Comparison of ENCODE assay signal across 11 cellular contexts in genomic region chr11:83054904-83055380, GRCh38. TPM values are rescaled to one million over a fixed set of nuclear protein-coding genes. Genes with fewer than 3 reads are reported as not detected.
A peak's percentile ranks its signal among the peaks of the same experiment; 100 is the strongest.
DNase-seq lines count a peak whose midpoint lies in the region; ATAC-seq and TF ChIP-seq lines count a peak whose summit lies in the region.
"Had no signal": no experiment of that assay in that cellular context is flagged by ENCODE, and none has a peak within 500 bp of the region (broad histone marks: within the 10 kb centered on the region; RNA-seq: fewer than 3 reads in every experiment).

No MANE protein-coding gene starts in this region.

- H3K9me3 Mint-ChIP-seq in stimulated activated naive CD8-positive, alpha-beta T cell treated with anti-CD3 and anti-CD28 coated beads, Interleukin-15, Interleukin-2, amounts not matched to agents 100 ng/mL and 50 ng/mL, for 24 hours = peaks cover 7% of the 10 kb centered on the region

- no peak for TF ChIP-seq CTCF in SU-DHL-6 (IDR thresholded peaks at IDR 0.05; ENCODE audit: insufficient read depth, low read length, poor library complexity, severe bottlenecking)
- TF ChIP-seq CTCF in omental fat pad (IDR thresholded peaks at IDR 0.05) = no peak

- ATAC-seq in stimulated activated naive CD8-positive, alpha-beta T cell treated with anti-CD3 and anti-CD28 coated beads, Interleukin-15, Interleukin-2, amounts not matched to agents 100 U/mL and 50 U/mL, for 24 hours = no peak
- peak; percentile 48 for ATAC-seq in HG03521 (IDR thresholded peaks at IDR 0.05; ENCODE audit: unreplicated experiment)
- no peak for ATAC-seq in omental fat pad (ENCODE audit: low FRiP score)

- H3K9me2 ChIP-seq in SU-DHL-6 (replicated peaks; ENCODE audit: insufficient read depth, low read length) = no peaks in the 10 kb centered on the region

- H3K36me3 Mint-ChIP-seq in stimulated activated naive CD8-positive, alpha-beta T cell treated with anti-CD3 and anti-CD28 coated beads, Interleukin-15, Interleukin-2, amounts not matched to agents 100 ng/mL and 50 ng/mL, for 24 hours (ENCODE audit: low read depth) = peaks cover 52% of the 10 kb centered on the region

- peaks cover 85% of the 10 kb centered on the region for H3K4me1 Mint-ChIP-seq in stimulated activated naive CD8-positive, alpha-beta T cell treated with anti-CD3 and anti-CD28 coated beads, Interleukin-15, Interleukin-2, amounts not matched to agents 100 ng/mL and 50 ng/mL, for 24 hours (ENCODE audit: low read depth)

- H3K79me2 ChIP-seq in SU-DHL-6 (ENCODE audit: insufficient read depth, low read length) = peaks cover 100% of the 10 kb centered on the region

- peak overlapping the region; percentile 42 for H3K4me2 ChIP-seq in SU-DHL-6 (ENCODE audit: low read depth, low read length, poor library complexity, severe bottlenecking)

- DNase-seq in stimulated activated naive CD8-positive, alpha-beta T cell treated with anti-CD3 and anti-CD28 coated beads, Interleukin-15, Interleukin-2, amounts not matched to agents 100 U/mL and 50 U/mL, for 24 hours = no peak
- DNase-seq in omental fat pad (ENCODE audit: low spot score) = no peak
- DNase-seq in midbrain (lab: John Stamatoyannopoulos, UW) = no peak
- DNase-seq in stimulated activated CD8-positive, alpha-beta memory T cell treated with anti-CD3 and anti-CD28 coated beads, Interleukin-4, amount 100 ng/mL, for 48 hours = no peak
- DNase-seq in effector CD8-positive, alpha-beta T cell (lab: John Stamatoyannopoulos, UW) = no peak
- DNase-seq: ovary; stimulated activated naive CD4-positive, alpha-beta T cell had no signal

- no peaks in the 10 kb centered on the region for H4K20me1 ChIP-seq in SU-DHL-6 (ENCODE audit: low read depth, low read length)

- peak overlapping the region; percentile 7 for H3K4me3 ChIP-seq in SU-DHL-6 (ENCODE audit: insufficient read depth, low read length, poor library complexity, severe bottlenecking)
- H3K4me3 ChIP-seq: HAP-1, ovary had no signal

- peak overlapping the region; percentile 29 for H3K27ac Mint-ChIP-seq in stimulated activated naive CD8-positive, alpha-beta T cell treated with anti-CD3 and anti-CD28 coated beads, Interleukin-15, Interleukin-2, amounts not matched to agents 100 ng/mL and 50 ng/mL, for 24 hours

- H2AFZ ChIP-seq in SU-DHL-6 (ENCODE audit: low read depth, low read length, severe bottlenecking) = no peak overlapping the region

- H3K4me3 Mint-ChIP-seq in stimulated activated naive CD8-positive, alpha-beta T cell treated with anti-CD3 and anti-CD28 coated beads, Interleukin-15, Interleukin-2, amounts not matched to agents 100 ng/mL and 50 ng/mL, for 24 hours = no peak overlapping the region

- H3K36me3 ChIP-seq in SU-DHL-6 (ENCODE audit: low read length) = peaks cover 8% of the 10 kb centered on the region; the same call in 1 of the 2 replicates
- H3K36me3 ChIP-seq: HAP-1, ovary had no signal

- H3K27ac ChIP-seq in SU-DHL-6 (ENCODE audit: low read depth, low read length) = peak overlapping the region; percentile 88
- H3K27ac ChIP-seq: ovary had no signal

- H3F3A ChIP-seq in SU-DHL-6 (ENCODE audit: insufficient read depth) = peaks cover 65% of the 10 kb centered on the region

- peak overlapping the region; percentile 26 for H3K9ac ChIP-seq in SU-DHL-6 (ENCODE audit: low read length)

- no peaks in the 10 kb centered on the region for H3K27me3 ChIP-seq in SU-DHL-6 (ENCODE audit: low read length)
- H3K27me3 ChIP-seq: ovary had no signal

- no peaks in the 10 kb centered on the region for H3K27me3 Mint-ChIP-seq in stimulated activated naive CD8-positive, alpha-beta T cell treated with anti-CD3 and anti-CD28 coated beads, Interleukin-15, Interleukin-2, amounts not matched to agents 100 ng/mL and 50 ng/mL, for 24 hours

- H3K9me3 ChIP-seq in SU-DHL-6 (ENCODE audit: insufficient read depth, low read length) = no peaks in the 10 kb centered on the region
- H3K9me3 ChIP-seq: HAP-1, ovary had no signal

RNA-seq across cellular contexts. Expression of gene RAB30, which starts 16.8 kb away (rescaled TPM):
- 10 to 100 TPM; 14.8 to 37.9 (median 23.5) TPM for total RNA-seq in omental fat pad
